In the genomic region with DNA sequence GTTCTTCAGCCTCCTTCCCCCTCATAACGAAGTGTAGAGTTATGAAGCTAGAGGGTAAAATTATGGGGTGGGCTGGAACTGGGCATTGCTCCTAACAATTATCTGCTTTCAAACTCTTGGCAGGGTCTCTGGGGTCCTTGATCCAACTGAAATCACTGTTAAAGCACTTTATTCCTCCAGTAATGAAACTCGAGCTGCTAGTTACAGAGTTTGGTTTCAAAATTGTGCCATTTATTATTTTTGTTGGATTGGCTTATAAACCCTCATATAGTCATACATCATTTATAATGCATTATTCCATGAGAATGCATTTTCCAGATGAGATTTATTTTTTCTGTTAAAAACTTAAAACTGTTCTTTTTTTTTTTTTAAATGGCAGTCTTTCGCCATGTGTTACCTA, we compare ENCODE assay signal across 13 cellular contexts.
A peak's percentile ranks its signal among the peaks of the same experiment; 100 is the strongest.
DNase-seq lines count a peak whose midpoint lies in the region; ATAC-seq, FAIRE-seq and TF ChIP-seq lines count a peak whose summit lies in the region.
"Had no signal": no experiment of that assay in that cellular context is flagged by ENCODE, and none has a peak within 500 bp of the region (broad histone marks: within the 10 kb centered on the region; RNA-seq: fewer than 3 reads in every experiment).

No MANE protein-coding gene starts in this region.

- H3K27me3 Mint-ChIP-seq in activated T-cell treated with anti-CD3 and anti-CD28 coated beads, Interleukin-2, amount 50 U/mL, for 72 hours (ENCODE audit: low read depth), result no peaks in the 10 kb centered on the region
- peaks cover 2% of the 10 kb centered on the region for H3K27me3 Mint-ChIP-seq in activated T-cell treated with anti-CD3 and anti-CD28 coated beads, Interleukin-2, amount 50 U/mL, for 4 hours (ENCODE audit: low read depth)
- no peaks in the 10 kb centered on the region for H3K27me3 Mint-ChIP-seq in memory B cell

- TF ChIP-seq CTCF in ascending aorta (IDR thresholded peaks at IDR 0.05) (no peak), thyroid gland (IDR thresholded peaks at IDR 0.05) (no peak)

- peak overlapping the region; percentile 97 to 98 for H3K27ac ChIP-seq in ascending aorta
- H3K27ac ChIP-seq in thyroid gland, result peak overlapping the region; percentile 77 to 88 (median 88)

- H3K4me1 ChIP-seq in ascending aorta (peaks cover 34 to 59% of the 10 kb centered on the region in 2 donors), thyroid gland (peaks cover 23 to 36% of the 10 kb centered on the region in 2 donors)

- no peaks in the 10 kb centered on the region for H3K27me3 ChIP-seq in ascending aorta
- no peaks in the 10 kb centered on the region for H3K27me3 ChIP-seq in thyroid gland

- H3K4me3 Mint-ChIP-seq in activated T-cell treated with anti-CD3 and anti-CD28 coated beads, Interleukin-2, amount 50 U/mL, for 72 hours, result peak overlapping the region; percentile 65 to 79
- H3K4me3 Mint-ChIP-seq in activated T-cell treated with anti-CD3 and anti-CD28 coated beads, Interleukin-2, amount 50 U/mL, for 4 hours, result no peak overlapping the region
- H3K4me3 Mint-ChIP-seq in memory B cell, result no peak overlapping the region

- intact Hi-C loops in ascending aorta (cut with DNase I), result no loop called here
- intact Hi-C loops in thyroid gland (cut with DNase I), result no loop called here

- TF ChIP-seq POLR2A in thyroid gland (IDR thresholded peaks at IDR 0.05) (no peak), GM12892 (IDR thresholded peaks at IDR 0.05; ENCODE audit: low read depth, low read length) (no peak)

- H3K4me3 ChIP-seq in ascending aorta, result no peak overlapping the region
- no peak overlapping the region for H3K4me3 ChIP-seq in thyroid gland (replicated peaks in 1 of 3)

- H3K27ac Mint-ChIP-seq in activated T-cell treated with anti-CD3 and anti-CD28 coated beads, Interleukin-2, amount 50 U/mL, for 72 hours, result peak overlapping the region; percentile 93
- H3K27ac Mint-ChIP-seq in memory B cell, result peak overlapping the region; percentile 51

- no peak for ATAC-seq in activated T-cell treated with anti-CD3 and anti-CD28 coated beads, Interleukin-2, amount 50 U/mL, for 72 hours (replicated peaks in 1 of 2)
- no peak for ATAC-seq in activated T-cell treated with anti-CD3 and anti-CD28 coated beads, Interleukin-2, amount 50 U/mL, for 4 hours
- ATAC-seq in memory B cell (ENCODE audit: low read depth) (no peak), GM19397 (IDR thresholded peaks at IDR 0.05; ENCODE audit: unreplicated experiment) (no peak), GM18909 (IDR thresholded peaks at IDR 0.05; ENCODE audit: poor library complexity, unreplicated experiment) (no peak)

- WGBS in thyroid gland, 2 donors, result 80 to 90% methylated on average over 3 of the region's 3 CpGs

- peaks cover 79% of the 10 kb centered on the region for H3K4me1 Mint-ChIP-seq in activated T-cell treated with anti-CD3 and anti-CD28 coated beads, Interleukin-2, amount 50 U/mL, for 72 hours (ENCODE audit: low read depth)
- H3K4me1 Mint-ChIP-seq in activated T-cell treated with anti-CD3 and anti-CD28 coated beads, Interleukin-2, amount 50 U/mL, for 4 hours (ENCODE audit: low read depth), result peaks cover 24% of the 10 kb centered on the region
- peaks cover 25% of the 10 kb centered on the region for H3K4me1 Mint-ChIP-seq in memory B cell

- H3K36me3 ChIP-seq in ascending aorta, result no peaks in the 10 kb centered on the region
- H3K36me3 ChIP-seq in thyroid gland, result no peaks in the 10 kb centered on the region

- H3K9me3 Mint-ChIP-seq in activated T-cell treated with anti-CD3 and anti-CD28 coated beads, Interleukin-2, amount 50 U/mL, for 72 hours, result no peaks in the 10 kb centered on the region
- no peaks in the 10 kb centered on the region for H3K9me3 Mint-ChIP-seq in activated T-cell treated with anti-CD3 and anti-CD28 coated beads, Interleukin-2, amount 50 U/mL, for 4 hours
- H3K9me3 Mint-ChIP-seq in memory B cell, result no peaks in the 10 kb centered on the region
- H3K9me3 Mint-ChIP-seq: naive B cell had no signal

- no peak for FAIRE-seq in GM12892 (lab: Jason Lieb, UNC)

- H3K9me3 ChIP-seq in ascending aorta (no peaks in the 10 kb centered on the region), thyroid gland (no peaks in the 10 kb centered on the region)

- DNase-seq in activated T-cell treated with anti-CD3 and anti-CD28 coated beads, Interleukin-2, amount 50 U/mL, for 72 hours, result no peak
- no peak for DNase-seq in activated T-cell treated with anti-CD3 and anti-CD28 coated beads, Interleukin-2, amount 50 U/mL, for 4 hours
- DNase-seq in ascending aorta (ENCODE audit: low spot score in 2 of 2), result peak in 1 of 2 donors; percentile 48
- no peak for DNase-seq in memory B cell (ENCODE audit: low spot score in 2 of 2)
- no peak for DNase-seq in thyroid gland
- no peak for DNase-seq in GM12892 (ENCODE audit: insufficient read length)
- DNase-seq: C1 segment of cervical spinal cord; naive B cell; NCI-H2081 treated with DMSO at 0.1 percent for 48 hours; stimulated activated CD4-positive, alpha-beta T cell treated with anti-CD3 and anti-CD28 coated beads, Interleukin-4, amount 100 ng/mL, for 24 hours; SW 1271 had no signal

- peaks cover 0 to 2% of the 10 kb centered on the region in 2 donors for H3K36me3 Mint-ChIP-seq in activated T-cell treated with anti-CD3 and anti-CD28 coated beads, Interleukin-2, amount 50 U/mL, for 72 hours (ENCODE audit: insufficient read depth in 2 of 2)
- no peaks in the 10 kb centered on the region for H3K36me3 Mint-ChIP-seq in activated T-cell treated with anti-CD3 and anti-CD28 coated beads, Interleukin-2, amount 50 U/mL, for 4 hours (ENCODE audit: insufficient read depth)
- H3K36me3 Mint-ChIP-seq in memory B cell, result no peaks in the 10 kb centered on the region
- H3K36me3 Mint-ChIP-seq: naive B cell had no signal

Comparison
In these comparisons a context has a peak if more than half of its experiments do, and no peak if none do; other contexts are left out.
1. H3K4me3 Mint-ChIP-seq: peak in activated T-cell treated with anti-CD3 and anti-CD28 coated beads, Interleukin-2, amount 50 U/mL, for 72 hours (2 of 2); none in activated T-cell treated with anti-CD3 and anti-CD28 coated beads, Interleukin-2, amount 50 U/mL, for 4 hours (single experiment) and memory B cell (single experiment).